ENCODE assay signal across 8 cellular contexts in genomic region chr1:205849619-205850355, GRCh38. TPM values are rescaled to one million over a fixed set of nuclear protein-coding genes. Genes with fewer than 3 reads are reported as not detected.
DNase-seq lines count a peak whose midpoint lies in the region; ATAC-seq and TF ChIP-seq lines count a peak whose summit lies in the region.

A gene with protein sequence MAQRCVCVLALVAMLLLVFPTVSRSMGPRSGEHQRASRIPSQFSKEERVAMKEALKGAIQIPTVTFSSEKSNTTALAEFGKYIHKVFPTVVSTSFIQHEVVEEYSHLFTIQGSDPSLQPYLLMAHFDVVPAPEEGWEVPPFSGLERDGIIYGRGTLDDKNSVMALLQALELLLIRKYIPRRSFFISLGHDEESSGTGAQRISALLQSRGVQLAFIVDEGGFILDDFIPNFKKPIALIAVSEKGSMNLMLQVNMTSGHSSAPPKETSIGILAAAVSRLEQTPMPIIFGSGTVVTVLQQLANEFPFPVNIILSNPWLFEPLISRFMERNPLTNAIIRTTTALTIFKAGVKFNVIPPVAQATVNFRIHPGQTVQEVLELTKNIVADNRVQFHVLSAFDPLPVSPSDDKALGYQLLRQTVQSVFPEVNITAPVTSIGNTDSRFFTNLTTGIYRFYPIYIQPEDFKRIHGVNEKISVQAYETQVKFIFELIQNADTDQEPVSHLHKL (minus strand): TSS chr1:205850132. CDS start chr1:205850072, 60 bp downstream.

- no peak within 1 kb of the TSS for H3K4me3 Mint-ChIP-seq in progenitor cell of endocrine pancreas (ENCODE audit: low read depth)

- peaks cover 8% of the 10 kb centered on the region for H3K4me1 Mint-ChIP-seq in progenitor cell of endocrine pancreas (ENCODE audit: low read depth)

- H3K9me3 ChIP-seq in tibial artery = no peaks in the 10 kb centered on the region

- peak within 1 kb of the TSS; percentile 74 for H3K27ac Mint-ChIP-seq in progenitor cell of endocrine pancreas

- intact Hi-C loops in tibial artery (cut with DNase I; ENCODE audit: low total_unique reads) = no loop called here

- TF ChIP-seq CTCF in foreskin keratinocyte (conservative IDR thresholded peaks at IDR 0.05) = no peak
- no peak for TF ChIP-seq CTCF in progenitor cell of endocrine pancreas (IDR thresholded peaks at IDR 0.05; ENCODE audit: unreplicated experiment)
- no peak for TF ChIP-seq CTCF in tibial artery (IDR thresholded peaks at IDR 0.05)

- peaks cover 0 to 6% (median 0%) of the 10 kb centered on the region in 3 donors for H3K36me3 ChIP-seq in tibial artery

- peaks cover 10% of the 10 kb centered on the region for H3K36me3 Mint-ChIP-seq in progenitor cell of endocrine pancreas (ENCODE audit: insufficient read depth)

- H3K27me3 ChIP-seq in foreskin keratinocyte (no peaks in the 10 kb centered on the region), tibial artery (no peaks in the 10 kb centered on the region)

- H3K4me3 ChIP-seq in tibial artery = peak within 1 kb of the TSS; percentile 37 to 42

- peaks cover 10% of the 10 kb centered on the region for H3K9me3 Mint-ChIP-seq in progenitor cell of endocrine pancreas (ENCODE audit: low read depth)

- ATAC-seq in GM21515 (IDR thresholded peaks at IDR 0.05; ENCODE audit: unreplicated experiment) (peak; percentile 90), foreskin keratinocyte (peak; percentile 65)

- H3K27ac ChIP-seq in foreskin keratinocyte = no peak within 1 kb of the TSS
- H3K27ac ChIP-seq in tibial artery = no peak within 1 kb of the TSS

- peak; percentile 4 for DNase-seq in AG20443 (ENCODE audit: low spot score)
- DNase-seq in NOMO-1 (lab: John Stamatoyannopoulos, UW; ENCODE audit: unreplicated experiment in 2 of 2) = peak; percentile 95 to 97
- DNase-seq in activated T-helper 1 cell treated with anti-CD3 and anti-CD28 coated beads, Interleukin-2, amount 50 U/mL, for 16 hours (ENCODE audit: low read depth in 1 of 2, low spot score in 1 of 2) = peak; percentile 39 to 64
- DNase-seq in foreskin keratinocyte = peak; percentile 63 to 71
- DNase-seq in progenitor cell of endocrine pancreas (ENCODE audit: low spot score, unreplicated experiment) = no peak
- peak; percentile 73 to 79 for DNase-seq in tibial artery
- DNase-seq in NCI-H146 treated with DMSO at 0.1 percent for 48 hours (lab: John Stamatoyannopoulos, UW; ENCODE audit: unreplicated experiment) = no peak

- H3K4me1 ChIP-seq in foreskin keratinocyte (no peaks in the 10 kb centered on the region), tibial artery (peaks cover 0 to 15% (median 0%) of the 10 kb centered on the region in 4 donors)

- no peaks in the 10 kb centered on the region for H3K27me3 Mint-ChIP-seq in progenitor cell of endocrine pancreas

RNA-seq across cellular contexts. Expression of the gene that starts here (rescaled TPM):
- not detected in 2 replicates for total RNA-seq in foreskin keratinocyte
- not detected in 2 replicates for polyA plus RNA-seq in foreskin keratinocyte
- total RNA-seq in progenitor cell of endocrine pancreas = not detected in 2 replicates

Comparison
In these comparisons a context has a peak if more than half of its experiments do, and no peak if none do; other contexts are left out.
1. Peak in DNase-seq and ATAC-seq in foreskin keratinocyte; RNA of the gene not detected or under 1 TPM.
2. DNase-seq: peak in AG20443 (single experiment), NOMO-1 (2 of 2), activated T-helper 1 cell treated with anti-CD3 and anti-CD28 coated beads, Interleukin-2, amount 50 U/mL, for 16 hours (2 of 2) and tibial artery (2 of 2); none in progenitor cell of endocrine pancreas (single experiment) and NCI-H146 treated with DMSO at 0.1 percent for 48 hours (single experiment).